In the genomic region with DNA sequence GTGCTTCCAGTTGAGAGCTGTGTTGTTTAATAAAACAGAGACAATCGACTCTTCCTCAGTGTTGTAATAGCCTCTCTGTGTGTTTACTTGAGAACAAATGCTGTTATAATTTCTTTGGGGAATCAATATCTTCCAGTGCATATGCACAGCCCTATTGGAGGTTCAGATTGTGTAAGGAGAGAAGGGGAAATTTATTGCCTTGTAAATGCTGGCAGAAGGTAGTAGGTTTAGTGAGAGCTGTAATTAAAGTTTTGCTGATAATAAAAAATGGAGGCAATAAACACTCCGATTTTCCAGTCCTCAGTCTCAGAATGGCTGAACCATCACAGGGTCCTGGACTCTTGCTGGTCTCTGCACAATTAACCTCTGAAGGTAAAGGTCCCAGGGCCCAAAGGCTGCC, we compare ENCODE assay signal across 19 cellular contexts.
A peak's percentile ranks its signal among the peaks of the same experiment; 100 is the strongest.
DNase-seq lines count a peak whose midpoint lies in the region; ATAC-seq and TF ChIP-seq lines count a peak whose summit lies in the region.
"Had no signal": no experiment of that assay in that cellular context is flagged by ENCODE, and none has a peak within 500 bp of the region (broad histone marks: within the 10 kb centered on the region; RNA-seq: fewer than 3 reads in every experiment).

No MANE protein-coding gene starts in this region.

- peaks cover 36% of the 10 kb centered on the region for H3K27me3 Mint-ChIP-seq in CD4-positive, alpha-beta T cell

- no peak overlapping the region for H3K4me3 Mint-ChIP-seq in CD4-positive, alpha-beta T cell
- H3K4me3 Mint-ChIP-seq: CD4-positive, alpha-beta memory T cell; GM23338 had no signal

- intact Hi-C loops in cardiac septum (cut with DNase I) = no loop called here
- intact Hi-C loops in left ventricle myocardium inferior (cut with micrococcal nuclease) = no loop called here
- intact Hi-C loops in PC-3 (cut with micrococcal nuclease) = no loop called here
- intact Hi-C loops in CD4-positive, alpha-beta T cell (cut with DNase I, micrococcal nuclease) = no loop called here
- intact Hi-C loops in mammary epithelial cell (cut with micrococcal nuclease) = no loop called here

- dilution Hi-C loops in mammary epithelial cell (cut with HindIII; ENCODE audit: low sequenced_read_pairs) = no loop called here

- no peaks in the 10 kb centered on the region for H4K20me1 ChIP-seq in PC-3 (ENCODE audit: low read length)
- H4K20me1 ChIP-seq in mammary epithelial cell (ENCODE audit: insufficient read depth, low read length) = no peaks in the 10 kb centered on the region

- H3K9me3 Mint-ChIP-seq in CD4-positive, alpha-beta T cell = no peaks in the 10 kb centered on the region
- H3K9me3 Mint-ChIP-seq: GM23338 had no signal

- in situ Hi-C loops in mammary epithelial cell (cut with MboI; ENCODE audit: low sequenced_read_pairs in 2 of 2) = no loop called here

- H3K27me3 ChIP-seq in left ventricle myocardium inferior (ENCODE audit: low read depth) (peaks cover 24% of the 10 kb centered on the region), PC-3 (ENCODE audit: low read length) (no peaks in the 10 kb centered on the region), mammary epithelial cell (ENCODE audit: insufficient read depth, low read length) (peaks cover 19% of the 10 kb centered on the region)
- H3K27me3 ChIP-seq in CD4-positive, alpha-beta T cell (ENCODE audit: control insufficient read depth, insufficient read depth, low read length) = peaks cover 5% of the 10 kb centered on the region

- CTCF ChIA-PET in PC-3 (lab: Charles Lee) = no interaction called here
- CTCF ChIA-PET in CD4-positive, alpha-beta T cell (lab: Charles Lee) = no interaction called here
- CTCF ChIA-PET in mammary epithelial cell (lab: Charles Lee; ENCODE audit: low non-redundant PET) = no interaction called here

- H3K36me3 ChIP-seq in left ventricle myocardium inferior (no peaks in the 10 kb centered on the region), PC-3 (ENCODE audit: low read depth, low read length) (no peaks in the 10 kb centered on the region), mammary epithelial cell (ENCODE audit: insufficient read depth, low read length) (no peaks in the 10 kb centered on the region)
- H3K36me3 ChIP-seq: SJSA1 had no signal

- H3K9me3 ChIP-seq in left ventricle myocardium inferior (replicated peaks) (no peaks in the 10 kb centered on the region), PC-3 (ENCODE audit: low read length) (no peaks in the 10 kb centered on the region), mammary epithelial cell (replicated peaks; ENCODE audit: insufficient read depth, low read length) (no peaks in the 10 kb centered on the region)
- H3K9me3 ChIP-seq in CD4-positive, alpha-beta T cell (ENCODE audit: control insufficient read depth, low read length) = no peaks in the 10 kb centered on the region

- no peaks in the 10 kb centered on the region for H3K4me1 Mint-ChIP-seq in CD4-positive, alpha-beta T cell (ENCODE audit: low read depth)
- H3K4me1 Mint-ChIP-seq: CD4-positive, alpha-beta memory T cell; GM23338 had no signal

- H3K36me3 Mint-ChIP-seq in CD4-positive, alpha-beta T cell (ENCODE audit: low read depth) = no peaks in the 10 kb centered on the region
- H3K36me3 Mint-ChIP-seq: CD4-positive, alpha-beta memory T cell had no signal

- H3F3A ChIP-seq in PC-3 (ENCODE audit: low read length, unreplicated experiment) = no peaks in the 10 kb centered on the region

- no peak overlapping the region for H3K27ac Mint-ChIP-seq in CD4-positive, alpha-beta T cell
- H3K27ac Mint-ChIP-seq: CD4-positive, alpha-beta memory T cell; GM23338 had no signal

- H3K4me1 ChIP-seq in left ventricle myocardium inferior (peaks cover 5% of the 10 kb centered on the region), PC-3 (ENCODE audit: insufficient read depth, low read length) (no peaks in the 10 kb centered on the region), mammary epithelial cell (ENCODE audit: insufficient read depth, low read length) (no peaks in the 10 kb centered on the region)
- H3K4me1 ChIP-seq: SJSA1 had no signal

- H3K4me3 ChIP-seq in left ventricle myocardium inferior (no peak overlapping the region), PC-3 (ENCODE audit: low read length) (no peak overlapping the region), mammary epithelial cell (replicated peaks in 1 of 3; ENCODE audit: insufficient read depth in 1 of 3, low read depth in 2 of 3, low read length in 3 of 3) (no peak overlapping the region)
- H3K4me3 ChIP-seq: GM23338, SJSA1 had no signal

- H2AFZ ChIP-seq in PC-3 (ENCODE audit: low read length) (no peak overlapping the region), mammary epithelial cell (ENCODE audit: low read depth, low read length) (no peak overlapping the region)
- H2AFZ ChIP-seq: GM23338 had no signal

- BruUV-seq in PC-3 (replicated peaks; lab: Mats Ljungman, UMichigan) = no TSS peak
- no TSS peak for BruUV-seq in mammary epithelial cell (replicated peaks; lab: Mats Ljungman, UMichigan)

- TF ChIP-seq CTCF in left ventricle myocardium inferior (IDR thresholded peaks at IDR 0.05; ENCODE audit: borderline replicate concordance) (no peak), PC-3 (conservative IDR thresholded peaks at IDR 0.05; ENCODE audit: low read depth, low read length) (no peak), mammary epithelial cell (conservative IDR thresholded peaks at IDR 0.05 in 1 of 2, IDR thresholded peaks at IDR 0.05 in 1 of 2; ENCODE audit: extremely low read depth in 1 of 2, insufficient read depth in 1 of 2, low read depth in 1 of 2, low read length in 2 of 2) (no peak)
- no peak for TF ChIP-seq CTCF in CD4-positive, alpha-beta T cell (IDR thresholded peaks at IDR 0.05)

- WGBS in mammary epithelial cell (ENCODE audit: low coverage, missing lambda C conversion rate) = 35% methylated on average over 2 of the region's 2 CpGs

- no peak overlapping the region for H3K9ac ChIP-seq in PC-3 (ENCODE audit: low read length)
- H3K9ac ChIP-seq in mammary epithelial cell (ENCODE audit: insufficient read depth, low read length) = no peak overlapping the region
- H3K9ac ChIP-seq: KMS-11 had no signal

- ATAC-seq in PC-3 = peak; percentile 29; the same call in 1 of the 2 replicates
- ATAC-seq in CD4-positive, alpha-beta T cell (ENCODE audit: poor library complexity) = no peak
- ATAC-seq: GM23338, Right ventricle myocardium inferior had no signal

- no peak for TF ChIP-seq POLR2A in erythroblast (IDR thresholded peaks at IDR 0.05; ENCODE audit: low read length)

- DNase-seq in cardiac septum (ENCODE audit: low spot score) (peak; percentile 17), left ventricle myocardium inferior (no peak), NCI-H128 (lab: John Stamatoyannopoulos, UW; ENCODE audit: unreplicated experiment) (peak; percentile 16), PC-3 (no peak), mammary epithelial cell (no peak), erythroblast (lab: John Stamatoyannopoulos, UW) (no peak)
- no peak for DNase-seq in CD4-positive, alpha-beta T cell
- DNase-seq: CD4-positive, alpha-beta memory T cell; HCEC 1CT; IMR-90; NCI-H1436; NCI-H187 treated with DMSO at 0.1 percent for 48 hours; NCI-H82; OCI-M1; T-helper 1 cell had no signal

- H3K79me2 ChIP-seq in PC-3 (ENCODE audit: low read length) (no peaks in the 10 kb centered on the region), mammary epithelial cell (ENCODE audit: insufficient read depth, low read length) (no peaks in the 10 kb centered on the region)

- no peak overlapping the region for H3K27ac ChIP-seq in left ventricle myocardium inferior (replicated peaks)
- H3K27ac ChIP-seq in PC-3 (ENCODE audit: low read length) = no peak overlapping the region
- H3K27ac ChIP-seq in CD4-positive, alpha-beta T cell (ENCODE audit: low read depth, low read length) = no peak overlapping the region
- no peak overlapping the region for H3K27ac ChIP-seq in mammary epithelial cell (ENCODE audit: insufficient read depth, low read depth, low read length)
- H3K27ac ChIP-seq: KMS-11, SJSA1 had no signal

- POLR2A ChIA-PET in PC-3 (lab: Charles Lee; ENCODE audit: unreplicated experiment) = no interaction called here
- POLR2A ChIA-PET in CD4-positive, alpha-beta T cell (lab: Charles Lee) = no interaction called here

- no peaks in the 10 kb centered on the region for H3K9me2 ChIP-seq in PC-3 (replicated peaks; ENCODE audit: low read length)

- H3K4me2 ChIP-seq in PC-3 (ENCODE audit: low read length) = no peak overlapping the region
- no peak overlapping the region for H3K4me2 ChIP-seq in mammary epithelial cell (ENCODE audit: insufficient read depth, low read depth, low read length)
- H3K4me2 ChIP-seq: GM23338, KMS-11 had no signal

Comparison
In these comparisons a context has a peak if more than half of its experiments do, and no peak if none do; other contexts are left out.
1. DNase-seq: peak in cardiac septum (single experiment) and NCI-H128 (single experiment); none in left ventricle myocardium inferior (single experiment), PC-3 (single experiment), CD4-positive, alpha-beta T cell (0 of 10), mammary epithelial cell (single experiment) and erythroblast (0 of 2).